ENCODE assay signal across 17 cellular contexts in the genomic region with DNA sequence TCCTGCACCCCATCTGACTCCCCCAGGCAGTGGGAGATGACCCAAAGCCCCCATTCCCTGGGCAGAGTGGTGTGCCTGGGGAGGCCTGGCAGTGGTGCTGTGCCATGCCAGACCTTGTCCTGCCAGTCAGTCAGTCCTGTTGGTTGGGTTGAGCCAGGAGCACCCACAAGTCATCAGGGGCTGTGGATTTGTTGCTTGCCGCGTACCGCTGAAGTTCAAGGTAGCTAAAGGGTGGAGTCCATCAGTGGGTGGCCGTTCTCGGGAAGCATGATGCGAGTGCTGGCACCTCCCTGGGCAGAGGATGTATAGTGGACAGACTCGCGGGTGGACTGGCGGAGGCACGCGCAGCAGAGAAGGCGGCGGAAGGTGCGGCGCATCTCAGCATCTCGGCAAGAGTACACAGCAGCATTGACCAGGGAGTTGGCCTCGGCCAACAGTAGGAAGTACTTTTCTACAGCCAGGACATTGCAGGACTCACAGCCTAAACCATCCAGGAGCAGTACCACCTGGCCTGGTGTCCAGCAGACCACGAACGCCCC. TPM values are rescaled to one million over a fixed set of nuclear protein-coding genes. Genes with fewer than 3 reads are reported as not detected.
"Had no signal": no experiment of that assay in that cellular context is flagged by ENCODE, and none has a peak within 500 bp of the region (broad histone marks: within the 10 kb centered on the region; RNA-seq: fewer than 3 reads in every experiment).

No MANE protein-coding gene starts in this region.

- H3K27me3 ChIP-seq: colonic mucosa, ovary had no signal

- H3K27ac ChIP-seq: ascending aorta, colonic mucosa, left lung, ovary, sigmoid colon, stomach, thoracic aorta, uterus had no signal

- H3K27me3 Mint-ChIP-seq: activated B cell treated with CpG ODN at 0.5 μM for 24 hours; activated CD4-positive, alpha-beta T cell treated with anti-CD3 and anti-CD28 coated beads, Interleukin-2, amount 10 ng/mL, durations not matched to agents 7 days and 5 days had no signal

- H3K4me1 ChIP-seq: colonic mucosa had no signal

- H3K4me3 ChIP-seq: ascending aorta, colonic mucosa, left lung, ovary, sigmoid colon, stomach, thoracic aorta, uterus had no signal

- DNase-seq: activated B cell treated with CpG ODN at 0.5 μM for 24 hours; activated CD4-positive, alpha-beta T cell treated with anti-CD3 and anti-CD28 coated beads, Interleukin-2, amount 10 ng/mL, durations not matched to agents 7 days and 5 days; activated effector memory CD4-positive, alpha-beta T cell treated with anti-CD3 and anti-CD28 coated beads, Interleukin-2, amount 50 U/mL, for 16 hours; activated T-cell treated with anti-CD3 and anti-CD28 coated beads, Interleukin-2, amount 50 U/mL, for 4 hours; colonic mucosa; effector CD4-positive, alpha-beta T cell; ovary; sigmoid colon; stimulated activated CD4-positive, alpha-beta T cell treated with anti-CD3 and anti-CD28 coated beads, Interleukin-4, amount 100 ng/mL, for 1 hour; stimulated activated CD8-positive, alpha-beta memory T cell treated with anti-CD3 and anti-CD28 coated beads, Interleukin-4, amount 100 ng/mL, for 48 hours; stomach; uterus had no signal

- H3K9me3 ChIP-seq: ascending aorta, colonic mucosa, left lung, ovary, sigmoid colon, stomach, thoracic aorta, uterus had no signal

- ATAC-seq: activated T-cell treated with anti-CD3 and anti-CD28 coated beads, Interleukin-2, amount 50 U/mL, for 4 hours; left lung had no signal

- H3K36me3 ChIP-seq: ascending aorta, colonic mucosa, ovary, sigmoid colon, thoracic aorta, uterus had no signal

- H3K4me3 Mint-ChIP-seq: activated B cell treated with CpG ODN at 0.5 μM for 24 hours; activated CD4-positive, alpha-beta T cell treated with anti-CD3 and anti-CD28 coated beads, Interleukin-2, amount 10 ng/mL, durations not matched to agents 7 days and 5 days; activated T-cell treated with anti-CD3 and anti-CD28 coated beads, Interleukin-2, amount 50 U/mL, for 4 hours; T-helper 1 cell treated with Interleukin-12 subunit alpha and Interleukin-12 subunit beta and Interleukin-4 antibody, amounts not matched to agents 30 μg/mL and 1 μg/mL, for 36 hours had no signal

- H3K27ac Mint-ChIP-seq: activated B cell treated with CpG ODN at 0.5 μM for 24 hours; activated CD4-positive, alpha-beta T cell treated with anti-CD3 and anti-CD28 coated beads, Interleukin-2, amount 10 ng/mL, durations not matched to agents 7 days and 5 days; T-helper 1 cell treated with Interleukin-12 subunit alpha and Interleukin-12 subunit beta and Interleukin-4 antibody, amounts not matched to agents 30 μg/mL and 1 μg/mL, for 36 hours had no signal

- H3K9me3 Mint-ChIP-seq: activated B cell treated with CpG ODN at 0.5 μM for 24 hours; activated CD4-positive, alpha-beta T cell treated with anti-CD3 and anti-CD28 coated beads, Interleukin-2, amount 10 ng/mL, durations not matched to agents 7 days and 5 days; activated T-cell treated with anti-CD3 and anti-CD28 coated beads, Interleukin-2, amount 50 U/mL, for 4 hours; T-helper 1 cell treated with Interleukin-12 subunit alpha and Interleukin-12 subunit beta and Interleukin-4 antibody, amounts not matched to agents 30 μg/mL and 1 μg/mL, for 36 hours had no signal

RNA-seq across cellular contexts. Expression of a gene that starts 5.6 kb away (rescaled TPM):
- total RNA-seq: ascending aorta, endothelial cell of umbilical vein, thoracic aorta had no signal
- polyA plus RNA-seq: endothelial cell of umbilical vein had no signal
